In the genomic region with DNA sequence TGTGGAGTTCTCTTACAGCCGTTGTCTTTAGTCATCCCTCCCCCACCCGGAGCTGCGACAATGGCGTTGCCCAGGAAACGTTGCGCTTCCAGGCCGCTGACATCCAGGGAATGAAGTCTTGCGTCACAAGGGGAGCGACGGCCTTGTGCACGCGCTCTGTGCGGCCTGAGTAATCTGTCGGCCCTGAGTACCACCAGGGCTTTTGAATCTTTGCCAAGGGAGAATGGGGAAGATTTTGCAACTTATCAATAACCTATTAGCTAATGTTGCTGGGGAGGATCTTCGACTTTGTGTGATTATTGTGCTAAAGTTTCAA, we compare ENCODE assay signal across 8 cellular contexts. TPM values are rescaled to one million over a fixed set of nuclear protein-coding genes. Genes with fewer than 3 reads are reported as not detected.
DNase-seq lines count a peak whose midpoint lies in the region; ATAC-seq and TF ChIP-seq lines count a peak whose summit lies in the region.

A gene (minus strand): TSS at position 62 of the 316 bp plus-strand sequence. CDS start 360 bp downstream, outside the sequence.

- peak within 1 kb of the TSS; percentile 78 for H3K27ac Mint-ChIP-seq in CD4-positive, alpha-beta T cell

- H3K4me3 ChIP-seq in SU-DHL-6 (ENCODE audit: insufficient read depth, low read length, poor library complexity, severe bottlenecking), result peak within 1 kb of the TSS; percentile 25
- peak within 1 kb of the TSS; percentile 37 to 69 (median 53) for H3K4me3 ChIP-seq in esophagus squamous epithelium
- H3K4me3 ChIP-seq in trophoblast cell (ENCODE audit: low read depth, low read length), result peak within 1 kb of the TSS; percentile 61

- H3K14ac ChIP-seq in trophoblast cell (ENCODE audit: low read length), result no peak within 1 kb of the TSS

- H3K23ac ChIP-seq in trophoblast cell (ENCODE audit: low read length), result no peak within 1 kb of the TSS

- H3K9me3 Mint-ChIP-seq in CD4-positive, alpha-beta T cell, result peaks cover 6% of the 10 kb centered on the region

- no peak for TF ChIP-seq CTCF in CD4-positive, alpha-beta T cell (IDR thresholded peaks at IDR 0.05)
- no peak for TF ChIP-seq CTCF in SU-DHL-6 (IDR thresholded peaks at IDR 0.05; ENCODE audit: insufficient read depth, low read length, poor library complexity, severe bottlenecking)
- no peak for TF ChIP-seq CTCF in esophagus squamous epithelium (IDR thresholded peaks at IDR 0.05)

- H2AFZ ChIP-seq in SU-DHL-6 (ENCODE audit: low read depth, low read length, severe bottlenecking) (peak within 1 kb of the TSS; percentile 78), trophoblast cell (ENCODE audit: insufficient read depth, low read length, poor library complexity) (no peak within 1 kb of the TSS)

- no peak within 1 kb of the TSS for H3K18ac ChIP-seq in trophoblast cell (ENCODE audit: low read length)

- H4K91ac ChIP-seq in trophoblast cell (ENCODE audit: low read depth, low read length), result no peak within 1 kb of the TSS

- no peak within 1 kb of the TSS for H4K12ac ChIP-seq in trophoblast cell (ENCODE audit: low read depth, low read length)

- intact Hi-C loops in CD4-positive, alpha-beta T cell (cut with DNase I, micrococcal nuclease), result loop anchor here (5.0 kb wide), 2 partner anchors 90 to 110 kb away; a partner anchor contains a TSS
- intact Hi-C loops in esophagus squamous epithelium (cut with DNase I), result no loop called here

- H2BK5ac ChIP-seq in trophoblast cell (ENCODE audit: low read depth, low read length, poor library complexity), result no peak within 1 kb of the TSS

- peaks cover 21% of the 10 kb centered on the region for H3K4me1 Mint-ChIP-seq in CD4-positive, alpha-beta T cell (ENCODE audit: low read depth)

- no peak within 1 kb of the TSS for H2AK5ac ChIP-seq in trophoblast cell (ENCODE audit: low read length)

- H3K4me1 ChIP-seq in esophagus squamous epithelium (peaks cover 5 to 15% (median 7%) of the 10 kb centered on the region in 3 donors), trophoblast cell (ENCODE audit: control insufficient read depth in 1 of 2, insufficient read depth in 2 of 2, low read length in 2 of 2) (peaks cover 0 to 2% of the 10 kb centered on the region in 2 experiments)

- H3K79me1 ChIP-seq in trophoblast cell (ENCODE audit: low read length), result no peaks in the 10 kb centered on the region

- H3K4me3 Mint-ChIP-seq in CD4-positive, alpha-beta T cell, result peak within 1 kb of the TSS; percentile 81

- no peak within 1 kb of the TSS for H3K4ac ChIP-seq in trophoblast cell (ENCODE audit: low read depth, low read length)

- H3K9ac ChIP-seq in SU-DHL-6 (ENCODE audit: low read length), result peak within 1 kb of the TSS; percentile 29; the same call in 1 of the 2 replicates
- H3K9ac ChIP-seq in trophoblast cell (ENCODE audit: low read length), result no peak within 1 kb of the TSS

- ATAC-seq in CD4-positive, alpha-beta T cell (ENCODE audit: poor library complexity), result no peak
- ATAC-seq in GM18868 (IDR thresholded peaks at IDR 0.05; ENCODE audit: unreplicated experiment), result no peak
- no peak for ATAC-seq in HG02763 (IDR thresholded peaks at IDR 0.05; ENCODE audit: unreplicated experiment)

- CTCF ChIA-PET in CD4-positive, alpha-beta T cell (lab: Charles Lee), result interaction anchor here (1.6 kb wide), 1 partner anchor 76 kb away, joined by 3 read pairs; no protein-coding TSS in a partner anchor

- POLR2A ChIA-PET in CD4-positive, alpha-beta T cell (lab: Charles Lee), result interaction anchor here (1.1 to 1.7 kb wide), 3 partner anchors 59 to 110 kb away, joined by 3 to 7 read pairs (median 5); a partner anchor contains a TSS

- peaks cover 6% of the 10 kb centered on the region; the same call in 1 of the 2 replicates for H3F3A ChIP-seq in SU-DHL-6 (ENCODE audit: insufficient read depth)

- no peak within 1 kb of the TSS for H2BK120ac ChIP-seq in trophoblast cell (ENCODE audit: insufficient read depth, low read length, poor library complexity)

- DNase-seq in CD4-positive, alpha-beta T cell, result peak in 1 of 10 experiments; percentile 0
- no peak for DNase-seq in esophagus squamous epithelium (lab: John Stamatoyannopoulos, UW)
- DNase-seq in trophoblast cell, result peak; percentile 93 to 96
- no peak for DNase-seq in kidney tubule cell (ENCODE audit: low spot score)
- no peak for DNase-seq in SW 1271 (lab: John Stamatoyannopoulos, UW)

- WGBS in esophagus squamous epithelium, 2 donors, result 89 to 98% methylated on average over 4 to 10 of the region's 15 CpGs
- no CpG with 5 or more reads among the region's 15 CpGs for WGBS in trophoblast cell (ENCODE audit: extremely low coverage, insufficient coverage, insufficient read length)

- no peaks in the 10 kb centered on the region for H4K20me1 ChIP-seq in SU-DHL-6 (ENCODE audit: low read depth, low read length)

- H3K27me3 ChIP-seq in CD4-positive, alpha-beta T cell (ENCODE audit: control insufficient read depth, insufficient read depth, low read length), result no peaks in the 10 kb centered on the region
- H3K27me3 ChIP-seq in SU-DHL-6 (ENCODE audit: low read length) (no peaks in the 10 kb centered on the region), esophagus squamous epithelium (peaks cover 0 to 5% (median 0%) of the 10 kb centered on the region in 4 donors), trophoblast cell (ENCODE audit: insufficient read depth, low read length) (no peaks in the 10 kb centered on the region)

- no peaks in the 10 kb centered on the region for H3K79me2 ChIP-seq in SU-DHL-6 (ENCODE audit: insufficient read depth, low read length)
- no peaks in the 10 kb centered on the region for H3K79me2 ChIP-seq in trophoblast cell (ENCODE audit: control insufficient read depth, insufficient read depth, low read length, poor library complexity)

- peak within 1 kb of the TSS; percentile 13 for H3K27ac ChIP-seq in CD4-positive, alpha-beta T cell (ENCODE audit: low read depth, low read length)
- H3K27ac ChIP-seq in SU-DHL-6 (ENCODE audit: low read depth, low read length) (no peak within 1 kb of the TSS), esophagus squamous epithelium (peak within 1 kb of the TSS; percentile 17 to 65 (median 55)), trophoblast cell (ENCODE audit: low read depth, low read length) (no peak within 1 kb of the TSS)

- peaks cover 25% of the 10 kb centered on the region for H3K36me3 Mint-ChIP-seq in CD4-positive, alpha-beta T cell (ENCODE audit: low read depth)

- no peaks in the 10 kb centered on the region for H3K27me3 Mint-ChIP-seq in CD4-positive, alpha-beta T cell

- H3K9me2 ChIP-seq in SU-DHL-6 (replicated peaks; ENCODE audit: insufficient read depth, low read length), result no peaks in the 10 kb centered on the region

- no peak within 1 kb of the TSS for H4K8ac ChIP-seq in trophoblast cell (ENCODE audit: low read depth, low read length)

- H2BK12ac ChIP-seq in trophoblast cell (ENCODE audit: low read length), result no peak within 1 kb of the TSS

- H3K36me3 ChIP-seq in SU-DHL-6 (ENCODE audit: low read length), result 0 out of 2 replicates have a peak, but pooled peaks cover 4% of the 10 kb centered on the region
- H3K36me3 ChIP-seq in esophagus squamous epithelium, result no peaks in the 10 kb centered on the region
- no peaks in the 10 kb centered on the region for H3K36me3 ChIP-seq in trophoblast cell (ENCODE audit: control insufficient read depth in 1 of 2, insufficient read depth in 2 of 2, low read length in 2 of 2)

- no peak for TF ChIP-seq POLR2A in esophagus squamous epithelium (IDR thresholded peaks at IDR 0.05)

- H3K9me3 ChIP-seq in CD4-positive, alpha-beta T cell (ENCODE audit: control insufficient read depth, low read length), result peaks cover 3% of the 10 kb centered on the region
- peaks cover 17% of the 10 kb centered on the region; the same call in 1 of the 2 replicates for H3K9me3 ChIP-seq in SU-DHL-6 (ENCODE audit: insufficient read depth, low read length)
- H3K9me3 ChIP-seq in esophagus squamous epithelium, result peaks cover 0 to 1% (median 0%) of the 10 kb centered on the region in 3 donors
- H3K9me3 ChIP-seq in trophoblast cell (ENCODE audit: insufficient read depth, low read depth, low read length), result peaks cover 8% of the 10 kb centered on the region

- H3K4me2 ChIP-seq in SU-DHL-6 (ENCODE audit: low read depth, low read length, poor library complexity, severe bottlenecking), result peak within 1 kb of the TSS; percentile 44
- H3K4me2 ChIP-seq in trophoblast cell (ENCODE audit: low read length), result peak within 1 kb of the TSS; percentile 74

RNA-seq across cellular contexts. Expression of the gene that starts here (rescaled TPM):
- total RNA-seq in CD4-positive, alpha-beta T cell, result not detected
- not detected for total RNA-seq in esophagus squamous epithelium
- polyA plus RNA-seq in trophoblast cell (2013), result 0.07 and 0.11 TPM in 2 replicates

Comparison
In these comparisons a context has a peak if more than half of its experiments do, and no peak if none do; other contexts are left out.
1. DNase-seq: peak in trophoblast cell (2 of 2); none in esophagus squamous epithelium (single experiment), kidney tubule cell (single experiment) and SW 1271 (0 of 2).
2. H3K27ac ChIP-seq: peak in CD4-positive, alpha-beta T cell (single experiment) and esophagus squamous epithelium (4 of 4); none in SU-DHL-6 (single experiment) and trophoblast cell (single experiment).
3. Peak in every context shown above with its lines, with median percentiles within 50 percentile points of each other: H3K4me3 ChIP-seq.